1 cellular context compared by ENCODE assay signal in the genomic region with DNA sequence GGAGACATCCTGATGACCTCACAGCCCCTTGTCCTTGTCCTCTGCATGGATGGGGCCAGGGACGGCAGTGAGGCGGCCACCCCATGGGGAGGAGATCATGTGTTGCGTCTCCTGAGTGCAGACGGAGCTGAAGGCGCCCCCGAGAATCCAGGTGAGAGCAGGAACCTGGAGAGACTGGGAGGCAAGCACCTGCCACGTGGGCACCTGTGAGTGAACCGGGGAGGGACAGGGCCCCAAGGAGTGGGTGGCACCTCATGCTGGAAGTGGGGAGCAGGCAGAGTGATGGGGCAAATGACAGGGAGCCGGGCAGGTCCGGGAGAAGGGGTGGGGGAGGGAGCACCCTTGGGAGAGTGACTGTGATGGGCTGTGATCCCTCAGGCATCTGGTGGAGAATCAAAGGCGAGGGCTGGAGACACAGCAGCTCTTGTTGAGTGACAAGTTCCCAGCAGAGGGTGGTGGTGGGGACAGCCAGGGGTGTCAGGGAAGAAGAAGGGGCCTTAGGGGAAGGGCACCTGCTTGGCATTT.
TF ChIP-seq lines count a peak whose summit lies in the region.

No MANE protein-coding gene starts in this region.

TF ChIP-seq in WTC11, 78 proteins besides CTCF, POLR2A, EP300 and RAD21 (continued from another document):
- TF ChIP-seq ZNF532 (CRISPR knock-in tag; IDR thresholded peaks at IDR 0.05; ENCODE audit: borderline replicate concordance) (no peak), ATF3 (CRISPR knock-in tag; conservative IDR thresholded peaks at IDR 0.05) (no peak), NR1H2 (CRISPR knock-in tag; IDR thresholded peaks at IDR 0.05) (no peak), ZSCAN18 (CRISPR knock-in tag; IDR thresholded peaks at IDR 0.05) (no peak)
